ENCODE assay signal across 1 cellular context in genomic region chr21:29085106-29085752, GRCh38.
TF ChIP-seq lines count a peak whose summit lies in the region.

No MANE protein-coding gene starts in this region.

TF ChIP-seq in HEK293, 187 proteins besides CTCF, POLR2A, EP300 and RAD21 (continued from another document):
- TF ChIP-seq ZBTB20 (tag by site-specific recombination; IDR thresholded peaks at IDR 0.05) (peak; percentile 29; the same call in 1 of the 2 replicates), ZNF701 (tag by site-specific recombination; IDR thresholded peaks at IDR 0.05) (no peak), PRDM10 (tag by site-specific recombination; IDR thresholded peaks at IDR 0.05) (peak; percentile 95), ZNF621 (tag by site-specific recombination; IDR thresholded peaks at IDR 0.05) (no peak), YY2 (tag by site-specific recombination; IDR thresholded peaks at IDR 0.05) (no peak)
